1 cellular context compared by ENCODE assay signal in the genomic region with DNA sequence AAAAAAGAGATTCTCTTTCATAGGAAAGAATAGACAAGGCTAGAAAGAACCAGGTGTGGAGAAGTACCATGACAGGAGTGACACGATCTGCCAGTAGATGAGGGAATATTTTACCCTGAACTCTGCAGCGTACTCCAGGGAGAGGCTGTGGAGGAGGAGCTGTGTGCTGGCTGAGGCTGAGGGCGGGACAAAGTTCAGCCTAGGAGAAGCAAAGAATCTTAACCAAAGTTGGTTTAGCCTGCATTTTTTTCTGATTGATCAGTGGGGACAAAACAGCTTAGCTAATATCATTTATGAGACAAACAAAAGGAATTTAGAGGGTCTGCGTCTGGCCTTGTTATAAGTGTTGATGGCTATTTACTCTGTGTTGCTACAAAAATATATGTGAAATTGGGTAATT.
TF ChIP-seq lines count a peak whose summit lies in the region.

No MANE protein-coding gene starts in this region.

TF ChIP-seq in HepG2, 621 proteins besides CTCF, POLR2A, EP300 and RAD21 (continued from another document):
- TF ChIP-seq ZNF263 (CRISPR knock-in tag; IDR thresholded peaks at IDR 0.05), result 0 out of 2 replicates have a peak, but pooled peaks have one; percentile 42
- TF ChIP-seq, protein P1, sequence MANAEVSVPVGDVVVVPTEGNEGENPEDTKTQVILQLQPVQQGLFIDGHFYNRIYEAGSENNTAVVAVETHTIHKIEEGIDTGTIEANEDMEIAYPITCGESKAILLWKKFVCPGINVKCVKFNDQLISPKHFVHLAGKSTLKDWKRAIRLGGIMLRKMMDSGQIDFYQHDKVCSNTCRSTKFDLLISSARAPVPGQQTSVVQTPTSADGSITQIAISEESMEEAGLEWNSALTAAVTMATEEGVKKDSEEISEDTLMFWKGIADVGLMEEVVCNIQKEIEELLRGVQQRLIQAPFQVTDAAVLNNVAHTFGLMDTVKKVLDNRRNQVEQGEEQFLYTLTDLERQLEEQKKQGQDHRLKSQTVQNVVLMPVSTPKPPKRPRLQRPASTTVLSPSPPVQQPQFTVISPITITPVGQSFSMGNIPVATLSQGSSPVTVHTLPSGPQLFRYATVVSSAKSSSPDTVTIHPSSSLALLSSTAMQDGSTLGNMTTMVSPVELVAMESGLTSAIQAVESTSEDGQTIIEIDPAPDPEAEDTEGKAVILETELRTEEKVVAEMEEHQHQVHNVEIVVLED (CRISPR knock-in tag; IDR thresholded peaks at IDR 0.05; ENCODE audit: borderline replicate concordance), result no peak
- TF ChIP-seq, protein P2, sequence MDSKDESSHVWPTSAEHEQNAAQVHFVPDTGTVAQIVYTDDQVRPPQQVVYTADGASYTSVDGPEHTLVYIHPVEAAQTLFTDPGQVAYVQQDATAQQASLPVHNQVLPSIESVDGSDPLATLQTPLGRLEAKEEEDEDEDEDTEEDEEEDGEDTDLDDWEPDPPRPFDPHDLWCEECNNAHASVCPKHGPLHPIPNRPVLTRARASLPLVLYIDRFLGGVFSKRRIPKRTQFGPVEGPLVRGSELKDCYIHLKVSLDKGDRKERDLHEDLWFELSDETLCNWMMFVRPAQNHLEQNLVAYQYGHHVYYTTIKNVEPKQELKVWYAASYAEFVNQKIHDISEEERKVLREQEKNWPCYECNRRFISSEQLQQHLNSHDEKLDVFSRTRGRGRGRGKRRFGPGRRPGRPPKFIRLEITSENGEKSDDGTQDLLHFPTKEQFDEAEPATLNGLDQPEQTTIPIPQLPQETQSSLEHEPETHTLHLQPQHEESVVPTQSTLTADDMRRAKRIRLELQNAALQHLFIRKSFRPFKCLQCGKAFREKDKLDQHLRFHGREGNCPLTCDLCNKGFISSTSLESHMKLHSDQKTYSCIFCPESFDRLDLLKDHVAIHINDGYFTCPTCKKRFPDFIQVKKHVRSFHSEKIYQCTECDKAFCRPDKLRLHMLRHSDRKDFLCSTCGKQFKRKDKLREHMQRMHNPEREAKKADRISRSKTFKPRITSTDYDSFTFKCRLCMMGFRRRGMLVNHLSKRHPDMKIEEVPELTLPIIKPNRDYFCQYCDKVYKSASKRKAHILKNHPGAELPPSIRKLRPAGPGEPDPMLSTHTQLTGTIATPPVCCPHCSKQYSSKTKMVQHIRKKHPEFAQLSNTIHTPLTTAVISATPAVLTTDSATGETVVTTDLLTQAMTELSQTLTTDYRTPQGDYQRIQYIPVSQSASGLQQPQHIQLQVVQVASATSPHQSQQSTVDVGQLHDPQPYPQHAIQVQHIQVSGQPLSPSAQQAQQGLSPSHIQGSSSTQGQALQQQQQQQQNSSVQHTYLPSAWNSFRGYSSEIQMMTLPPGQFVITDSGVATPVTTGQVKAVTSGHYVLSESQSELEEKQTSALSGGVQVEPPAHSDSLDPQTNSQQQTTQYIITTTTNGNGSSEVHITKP (CRISPR knock-in tag; IDR thresholded peaks at IDR 0.05; ENCODE audit: low read depth), result peak; percentile 45; the same call in 1 of the 2 replicates
- no peak for TF ChIP-seq ZNF253 (CRISPR knock-in tag; IDR thresholded peaks at IDR 0.05; ENCODE audit: borderline replicate concordance)
- TF ChIP-seq ZNF292 (CRISPR knock-in tag; IDR thresholded peaks at IDR 0.05; ENCODE audit: borderline replicate concordance, low read depth), result 0 out of 2 replicates have a peak, but pooled peaks have one; percentile 16
- TF ChIP-seq RXRA (CRISPR knock-in tag; IDR thresholded peaks at IDR 0.05), result no peak
- TF ChIP-seq, protein P3, sequence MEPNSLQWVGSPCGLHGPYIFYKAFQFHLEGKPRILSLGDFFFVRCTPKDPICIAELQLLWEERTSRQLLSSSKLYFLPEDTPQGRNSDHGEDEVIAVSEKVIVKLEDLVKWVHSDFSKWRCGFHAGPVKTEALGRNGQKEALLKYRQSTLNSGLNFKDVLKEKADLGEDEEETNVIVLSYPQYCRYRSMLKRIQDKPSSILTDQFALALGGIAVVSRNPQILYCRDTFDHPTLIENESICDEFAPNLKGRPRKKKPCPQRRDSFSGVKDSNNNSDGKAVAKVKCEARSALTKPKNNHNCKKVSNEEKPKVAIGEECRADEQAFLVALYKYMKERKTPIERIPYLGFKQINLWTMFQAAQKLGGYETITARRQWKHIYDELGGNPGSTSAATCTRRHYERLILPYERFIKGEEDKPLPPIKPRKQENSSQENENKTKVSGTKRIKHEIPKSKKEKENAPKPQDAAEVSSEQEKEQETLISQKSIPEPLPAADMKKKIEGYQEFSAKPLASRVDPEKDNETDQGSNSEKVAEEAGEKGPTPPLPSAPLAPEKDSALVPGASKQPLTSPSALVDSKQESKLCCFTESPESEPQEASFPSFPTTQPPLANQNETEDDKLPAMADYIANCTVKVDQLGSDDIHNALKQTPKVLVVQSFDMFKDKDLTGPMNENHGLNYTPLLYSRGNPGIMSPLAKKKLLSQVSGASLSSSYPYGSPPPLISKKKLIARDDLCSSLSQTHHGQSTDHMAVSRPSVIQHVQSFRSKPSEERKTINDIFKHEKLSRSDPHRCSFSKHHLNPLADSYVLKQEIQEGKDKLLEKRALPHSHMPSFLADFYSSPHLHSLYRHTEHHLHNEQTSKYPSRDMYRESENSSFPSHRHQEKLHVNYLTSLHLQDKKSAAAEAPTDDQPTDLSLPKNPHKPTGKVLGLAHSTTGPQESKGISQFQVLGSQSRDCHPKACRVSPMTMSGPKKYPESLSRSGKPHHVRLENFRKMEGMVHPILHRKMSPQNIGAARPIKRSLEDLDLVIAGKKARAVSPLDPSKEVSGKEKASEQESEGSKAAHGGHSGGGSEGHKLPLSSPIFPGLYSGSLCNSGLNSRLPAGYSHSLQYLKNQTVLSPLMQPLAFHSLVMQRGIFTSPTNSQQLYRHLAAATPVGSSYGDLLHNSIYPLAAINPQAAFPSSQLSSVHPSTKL (CRISPR knock-in tag; IDR thresholded peaks at IDR 0.05), result peak; percentile 53; the same call in 1 of the 2 replicates
- no peak for TF ChIP-seq ZNF331 (CRISPR knock-in tag; IDR thresholded peaks at IDR 0.05)
- TF ChIP-seq ZFAT (CRISPR knock-in tag; conservative IDR thresholded peaks at IDR 0.05), result no peak
- no peak for TF ChIP-seq ZNF724P (CRISPR knock-in tag; IDR thresholded peaks at IDR 0.05; ENCODE audit: borderline replicate concordance)
- TF ChIP-seq, protein P4, sequence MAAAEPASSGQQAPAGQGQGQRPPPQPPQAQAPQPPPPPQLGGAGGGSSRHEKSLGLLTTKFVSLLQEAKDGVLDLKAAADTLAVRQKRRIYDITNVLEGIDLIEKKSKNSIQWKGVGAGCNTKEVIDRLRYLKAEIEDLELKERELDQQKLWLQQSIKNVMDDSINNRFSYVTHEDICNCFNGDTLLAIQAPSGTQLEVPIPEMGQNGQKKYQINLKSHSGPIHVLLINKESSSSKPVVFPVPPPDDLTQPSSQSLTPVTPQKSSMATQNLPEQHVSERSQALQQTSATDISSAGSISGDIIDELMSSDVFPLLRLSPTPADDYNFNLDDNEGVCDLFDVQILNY (CRISPR knock-in tag; conservative IDR thresholded peaks at IDR 0.05), result no peak
- no peak for TF ChIP-seq ZNF678 (CRISPR knock-in tag; IDR thresholded peaks at IDR 0.05)
- TF ChIP-seq, protein P5, sequence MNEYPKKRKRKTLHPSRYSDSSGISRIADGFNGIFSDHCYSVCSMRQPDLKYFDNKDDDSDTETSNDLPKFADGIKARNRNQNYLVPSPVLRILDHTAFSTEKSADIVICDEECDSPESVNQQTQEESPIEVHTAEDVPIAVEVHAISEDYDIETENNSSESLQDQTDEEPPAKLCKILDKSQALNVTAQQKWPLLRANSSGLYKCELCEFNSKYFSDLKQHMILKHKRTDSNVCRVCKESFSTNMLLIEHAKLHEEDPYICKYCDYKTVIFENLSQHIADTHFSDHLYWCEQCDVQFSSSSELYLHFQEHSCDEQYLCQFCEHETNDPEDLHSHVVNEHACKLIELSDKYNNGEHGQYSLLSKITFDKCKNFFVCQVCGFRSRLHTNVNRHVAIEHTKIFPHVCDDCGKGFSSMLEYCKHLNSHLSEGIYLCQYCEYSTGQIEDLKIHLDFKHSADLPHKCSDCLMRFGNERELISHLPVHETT (CRISPR knock-in tag; conservative IDR thresholded peaks at IDR 0.05), result no peak
- no peak for TF ChIP-seq ARNTL (CRISPR knock-in tag; IDR thresholded peaks at IDR 0.05)
- TF ChIP-seq, protein P6, sequence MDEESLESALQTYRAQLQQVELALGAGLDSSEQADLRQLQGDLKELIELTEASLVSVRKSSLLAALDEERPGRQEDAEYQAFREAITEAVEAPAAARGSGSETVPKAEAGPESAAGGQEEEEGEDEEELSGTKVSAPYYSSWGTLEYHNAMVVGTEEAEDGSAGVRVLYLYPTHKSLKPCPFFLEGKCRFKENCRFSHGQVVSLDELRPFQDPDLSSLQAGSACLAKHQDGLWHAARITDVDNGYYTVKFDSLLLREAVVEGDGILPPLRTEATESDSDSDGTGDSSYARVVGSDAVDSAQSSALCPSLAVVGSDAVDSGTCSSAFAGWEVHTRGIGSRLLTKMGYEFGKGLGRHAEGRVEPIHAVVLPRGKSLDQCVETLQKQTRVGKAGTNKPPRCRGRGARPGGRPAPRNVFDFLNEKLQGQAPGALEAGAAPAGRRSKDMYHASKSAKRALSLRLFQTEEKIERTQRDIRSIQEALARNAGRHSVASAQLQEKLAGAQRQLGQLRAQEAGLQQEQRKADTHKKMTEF (CRISPR knock-in tag; IDR thresholded peaks at IDR 0.05), result no peak
- TF ChIP-seq MAFG (CRISPR knock-in tag; IDR thresholded peaks at IDR 0.05), result no peak
- 0 out of 4 replicates have a peak, but pooled peaks of 1 of the 2 experiments have one; percentile 12 for TF ChIP-seq KLF16 (CRISPR knock-in tag; IDR thresholded peaks at IDR 0.05)
- TF ChIP-seq HNF4G (IDR thresholded peaks at IDR 0.05; ENCODE audit: borderline replicate concordance, low read depth, low read length), result peak; percentile 39; the same call in 1 of the 2 replicates
- no peak for TF ChIP-seq HNF4G (CRISPR knock-in tag; IDR thresholded peaks at IDR 0.05; ENCODE audit: borderline replicate concordance, low read depth)
- no peak for TF ChIP-seq FOXK1 (CRISPR knock-in tag; IDR thresholded peaks at IDR 0.05; ENCODE audit: borderline replicate concordance, low read depth)
- no peak for TF ChIP-seq KDM6A (CRISPR knock-in tag; IDR thresholded peaks at IDR 0.05; ENCODE audit: low read depth)
- no peak for TF ChIP-seq ZBTB8A (CRISPR knock-in tag; IDR thresholded peaks at IDR 0.05; ENCODE audit: borderline replicate concordance, low read depth)
- no peak for TF ChIP-seq ZNF839 (CRISPR knock-in tag; IDR thresholded peaks at IDR 0.05; ENCODE audit: borderline replicate concordance)
- no peak for TF ChIP-seq ZNF670 (CRISPR knock-in tag; IDR thresholded peaks at IDR 0.05; ENCODE audit: borderline replicate concordance)
- no peak for TF ChIP-seq ZNF44 (CRISPR knock-in tag; IDR thresholded peaks at IDR 0.05)
- TF ChIP-seq ZNF891 (CRISPR knock-in tag; IDR thresholded peaks at IDR 0.05), result no peak
- TF ChIP-seq GABPA (IDR thresholded peaks at IDR 0.05; ENCODE audit: low read depth, low read length), result no peak
- TF ChIP-seq GABPA (CRISPR knock-in tag; IDR thresholded peaks at IDR 0.05; ENCODE audit: low read depth), result no peak
- TF ChIP-seq CREM (IDR thresholded peaks at IDR 0.05), result no peak
- no peak for TF ChIP-seq CREM (CRISPR knock-in tag; IDR thresholded peaks at IDR 0.05)
- no peak for TF ChIP-seq SIN3A (IDR thresholded peaks at IDR 0.05; ENCODE audit: borderline replicate concordance, low read depth, low read length)
- no peak for TF ChIP-seq AHR (CRISPR knock-in tag; IDR thresholded peaks at IDR 0.05)
- TF ChIP-seq GATAD2A (CRISPR knock-in tag; IDR thresholded peaks at IDR 0.05), result peak; percentile 54
- no peak for TF ChIP-seq ZNF75D (CRISPR knock-in tag; IDR thresholded peaks at IDR 0.05; ENCODE audit: borderline replicate concordance)
